ENCODE assay signal across 8 cellular contexts in the genomic region with DNA sequence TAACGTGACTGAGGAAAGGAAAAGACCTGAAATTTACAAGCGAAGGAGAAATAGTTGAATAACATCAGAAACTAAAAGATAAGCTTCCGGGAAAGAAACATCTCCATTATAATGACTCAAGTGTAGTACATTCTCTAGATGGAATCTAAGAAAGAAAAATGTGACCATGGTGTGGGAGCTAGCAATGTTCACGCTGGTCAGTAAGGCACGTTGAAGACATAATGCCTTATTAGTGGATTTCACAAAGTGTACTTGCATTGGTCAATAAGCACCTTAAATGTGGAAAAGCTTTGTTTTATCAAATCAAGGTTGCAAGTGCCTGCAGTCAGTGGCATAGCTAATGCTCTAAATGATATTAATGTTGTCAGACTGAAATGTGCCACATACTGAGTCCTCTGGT. TPM values are rescaled to one million over a fixed set of nuclear protein-coding genes. Genes with fewer than 3 reads are reported as not detected.
DNase-seq lines count a peak whose midpoint lies in the region; ATAC-seq and TF ChIP-seq lines count a peak whose summit lies in the region.

No MANE protein-coding gene starts in this region.

- H3K27me3 Mint-ChIP-seq in activated naive CD4-positive, alpha-beta T cell treated with anti-CD3 and anti-CD28 coated beads, Interleukin-2, amount 50 U/mL, for 24 hours: peaks cover 42% of the 10 kb centered on the region

- no peak overlapping the region for H3K18ac ChIP-seq in mesenchymal stem cell (ENCODE audit: low read depth in 1 of 2, low read length in 2 of 2)

- H2AK5ac ChIP-seq in mesenchymal stem cell (ENCODE audit: low read length, severe bottlenecking): no peak overlapping the region

- H3K4me3 ChIP-seq in breast epithelium: peak overlapping the region; percentile 62 to 90 (median 80)
- peak overlapping the region in 1 of 2 experiments; percentile 86 for H3K4me3 ChIP-seq in mesenchymal stem cell (ENCODE audit: insufficient read depth in 1 of 2, low read depth in 1 of 2, low read length in 2 of 2)
- peak overlapping the region in 3 of 4 donors; percentile 75 to 87 (median 83) for H3K4me3 ChIP-seq in upper lobe of left lung

- no peak overlapping the region for H3K14ac ChIP-seq in mesenchymal stem cell (ENCODE audit: low read length in 2 of 2)

- H2BK15ac ChIP-seq in mesenchymal stem cell (ENCODE audit: low read depth, poor library complexity, severe bottlenecking): no peak overlapping the region

- H3K4me1 ChIP-seq in breast epithelium: peaks cover 0 to 11% of the 10 kb centered on the region in 2 donors
- H3K4me1 ChIP-seq in mesenchymal stem cell (ENCODE audit: control insufficient read depth, insufficient read depth, low read depth, low read length): peaks cover 20% of the 10 kb centered on the region
- H3K4me1 ChIP-seq in upper lobe of left lung: peaks cover 12 to 37% (median 28%) of the 10 kb centered on the region in 4 donors

- WGBS in mesenchymal stem cell: 2% methylated on average over 2 of the region's 5 CpGs
- WGBS in upper lobe of left lung, 2 donors: 3% methylated on average over 5 of the region's 5 CpGs

- H3K9me3 ChIP-seq in breast epithelium (no peaks in the 10 kb centered on the region), mesenchymal stem cell (ENCODE audit: control insufficient read depth, low read length) (no peaks in the 10 kb centered on the region), upper lobe of left lung (no peaks in the 10 kb centered on the region)

- H3K27ac Mint-ChIP-seq in activated naive CD4-positive, alpha-beta T cell treated with anti-CD3 and anti-CD28 coated beads, Interleukin-2, amount 50 U/mL, for 24 hours: no peak overlapping the region

- peak overlapping the region; percentile 84 for H3K4me3 Mint-ChIP-seq in activated naive CD4-positive, alpha-beta T cell treated with anti-CD3 and anti-CD28 coated beads, Interleukin-2, amount 50 U/mL, for 24 hours

- no peak overlapping the region for H4K8ac ChIP-seq in mesenchymal stem cell (ENCODE audit: low read length)

- peak overlapping the region; percentile 86 for H3K9ac ChIP-seq in mesenchymal stem cell (ENCODE audit: low read length)

- no peak overlapping the region for H3K4me2 ChIP-seq in mesenchymal stem cell (ENCODE audit: low read length, poor library complexity, severe bottlenecking)

- no peaks in the 10 kb centered on the region for H3K36me3 Mint-ChIP-seq in activated naive CD4-positive, alpha-beta T cell treated with anti-CD3 and anti-CD28 coated beads, Interleukin-2, amount 50 U/mL, for 24 hours

- H3K4ac ChIP-seq in mesenchymal stem cell (ENCODE audit: low read depth in 1 of 2, low read length in 2 of 2): no peak overlapping the region

- H2BK120ac ChIP-seq in mesenchymal stem cell (ENCODE audit: low read depth, low read length): no peak overlapping the region

- no peak for TF ChIP-seq CTCF in breast epithelium (IDR thresholded peaks at IDR 0.05)
- no peak for TF ChIP-seq CTCF in upper lobe of left lung (IDR thresholded peaks at IDR 0.05)

- no peak overlapping the region for H2BK12ac ChIP-seq in mesenchymal stem cell (ENCODE audit: low read length in 2 of 2)

- peaks cover 22% of the 10 kb centered on the region for H3K4me1 Mint-ChIP-seq in activated naive CD4-positive, alpha-beta T cell treated with anti-CD3 and anti-CD28 coated beads, Interleukin-2, amount 50 U/mL, for 24 hours

- no peak overlapping the region for H3K23ac ChIP-seq in mesenchymal stem cell (ENCODE audit: low read length in 2 of 2)

- no peak overlapping the region for H2BK5ac ChIP-seq in mesenchymal stem cell (ENCODE audit: low read depth, low read length, poor library complexity, severe bottlenecking)

- TF ChIP-seq POLR2A in breast epithelium (IDR thresholded peaks at IDR 0.05) (no peak), upper lobe of left lung (IDR thresholded peaks at IDR 0.05) (no peak)

- H4K91ac ChIP-seq in mesenchymal stem cell (ENCODE audit: low read length): no peak overlapping the region

- no peaks in the 10 kb centered on the region for H3K27me3 ChIP-seq in breast epithelium
- peaks cover 0 to 36% of the 10 kb centered on the region in 2 experiments for H3K27me3 ChIP-seq in mesenchymal stem cell (ENCODE audit: control insufficient read depth in 1 of 2, insufficient read depth in 1 of 2, low read length in 2 of 2)
- H3K27me3 ChIP-seq in upper lobe of left lung: peaks cover 0 to 6% (median 2%) of the 10 kb centered on the region in 4 donors

- DNase-seq in activated naive CD4-positive, alpha-beta T cell treated with Interleukin-2 at 50 U/mL for 16 hours: no peak
- DNase-seq in breast epithelium (ENCODE audit: low spot score in 2 of 2) (no peak), mesenchymal stem cell (peak; percentile 43), upper lobe of left lung (no peak), glomerular visceral epithelial cell (ENCODE audit: extremely low spot score) (no peak), T1000 (lab: John Stamatoyannopoulos, UW) (no peak), HT-29 (ENCODE audit: low spot score) (no peak)

- H3K36me3 ChIP-seq in breast epithelium: no peaks in the 10 kb centered on the region
- no peaks in the 10 kb centered on the region for H3K36me3 ChIP-seq in mesenchymal stem cell (ENCODE audit: control insufficient read depth in 1 of 2, insufficient read depth in 2 of 2, low read depth in 1 of 2, low read length in 2 of 2)
- H3K36me3 ChIP-seq in upper lobe of left lung: no peaks in the 10 kb centered on the region

- no peak overlapping the region for H2AFZ ChIP-seq in mesenchymal stem cell (ENCODE audit: low read depth, low read length)

- H3K9me3 Mint-ChIP-seq in activated naive CD4-positive, alpha-beta T cell treated with anti-CD3 and anti-CD28 coated beads, Interleukin-2, amount 50 U/mL, for 24 hours: peaks cover 4% of the 10 kb centered on the region

- no peak for ATAC-seq in upper lobe of left lung (ENCODE audit: low FRiP score in 2 of 2)

- peaks cover 7% of the 10 kb centered on the region for H3K79me1 ChIP-seq in mesenchymal stem cell (replicated peaks; ENCODE audit: low read length, poor library complexity, severe bottlenecking)

- TF ChIP-seq EP300 in upper lobe of left lung (IDR thresholded peaks at IDR 0.05): no peak

- H3K27ac ChIP-seq in breast epithelium (peak overlapping the region in 1 of 2 donors; percentile 80), mesenchymal stem cell (ENCODE audit: low read length, poor library complexity, severe bottlenecking) (no peak overlapping the region), upper lobe of left lung (no peak overlapping the region)

- intact Hi-C loops in breast epithelium (cut with DNase I; ENCODE audit: low total_unique reads): no loop called here

RNA-seq across cellular contexts. Expression of a gene that starts 2.8 kb away (rescaled TPM):
- total RNA-seq in breast epithelium: 10 to 100 TPM; 23.6 to 27.8 (median 26.1) TPM
- 19.1 TPM for polyA plus RNA-seq in mesenchymal stem cell (2013, experiment 1 of 2)
- polyA plus RNA-seq in mesenchymal stem cell (2013, experiment 2 of 2): 18.2 TPM
- 10 to 100 TPM; 14.0 to 56.6 (median 25.3) TPM for total RNA-seq in upper lobe of left lung
- total RNA-seq in HT-29 (2014; rRNA removed; shearing (Covaris generic)): 12.6 and 13.1 TPM in 2 replicates
